Comparison of ENCODE assay signal across 16 cellular contexts in genomic region chr7:41182782-41183181, GRCh38.
"Had no signal": no experiment of that assay in that cellular context is flagged by ENCODE, and none has a peak within 500 bp of the region (broad histone marks: within the 10 kb centered on the region; RNA-seq: fewer than 3 reads in every experiment).

No MANE protein-coding gene starts in this region.

- H3K4me3 ChIP-seq: colonic mucosa, gastroesophageal sphincter, mucosa of descending colon, stomach, thoracic aorta, transverse colon had no signal

- H3K36me3 ChIP-seq: colonic mucosa, gastroesophageal sphincter, neutrophil, stomach, thoracic aorta, transverse colon had no signal

- DNase-seq: colonic mucosa; effector CD4-positive, alpha-beta T cell; endodermal cell; glutamatergic neuron; islet precursor cell; mucosa of descending colon; naive thymus-derived CD8-positive, alpha-beta T cell; small intestine; stimulated activated CD4-positive, alpha-beta T cell treated with anti-CD3 and anti-CD28 coated beads, Interleukin-12 subunit alpha, Interleukin-12 subunit beta, amount 100 ng/mL, for 4 hours; stimulated activated naive CD4-positive, alpha-beta T cell; stomach; substantia nigra; transverse colon had no signal

- H3K27ac ChIP-seq: colonic mucosa, gastroesophageal sphincter, neutrophil, stomach, thoracic aorta, transverse colon had no signal

- H3K9me3 ChIP-seq: colonic mucosa, gastroesophageal sphincter, mucosa of descending colon, neutrophil, stomach, thoracic aorta, transverse colon had no signal

- H3K4me1 ChIP-seq: colonic mucosa, gastroesophageal sphincter, stomach, transverse colon had no signal

- H3K27me3 ChIP-seq: colonic mucosa, gastroesophageal sphincter, neutrophil, stomach, transverse colon had no signal
